Comparison of ENCODE assay signal across 29 cellular contexts in the genomic region with DNA sequence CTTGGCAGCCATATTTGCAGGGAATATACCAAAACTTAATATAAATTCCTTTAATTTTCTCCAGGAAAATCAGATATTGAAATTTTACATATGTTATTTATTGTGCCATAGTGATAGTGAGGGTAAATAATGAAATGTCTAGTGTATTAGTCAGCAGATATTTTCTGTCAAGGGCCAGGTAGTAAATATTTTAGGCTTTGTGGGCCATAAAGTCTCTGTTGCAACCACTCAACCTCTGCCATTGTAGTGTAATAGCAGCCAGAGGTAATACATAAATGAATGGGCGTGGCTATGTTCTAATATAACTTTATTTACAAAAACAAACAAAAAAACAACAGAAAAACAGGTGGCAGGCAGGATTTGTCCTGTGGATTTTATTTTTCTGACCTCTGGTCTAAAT.
"Had no signal": no experiment of that assay in that cellular context is flagged by ENCODE, and none has a peak within 500 bp of the region (broad histone marks: within the 10 kb centered on the region; RNA-seq: fewer than 3 reads in every experiment).

No MANE protein-coding gene starts in this region.

- H3K36me3 Mint-ChIP-seq: activated naive CD4-positive, alpha-beta T cell treated with anti-CD3 and anti-CD28 coated beads, Interleukin-2, amount 50 U/mL, for 24 hours; immature natural killer cell; naive B cell; stimulated activated naive B cell treated with anti-CD40 and anti-IgM and Interleukin-4, amounts not matched to agents 10 μg/mL and 1 μg/mL and 100 μg/mL, for 72 hours had no signal

- DNase-seq: activated CD4-positive, alpha-beta T cell treated with anti-CD3 and anti-CD28 coated beads, Interleukin-2, amount 50 U/mL, for 48 hours; activated CD8-positive, alpha-beta memory T cell treated with anti-CD3 and anti-CD28 coated beads, Interleukin-2, amount 50 U/mL, for 48 hours; adrenal gland; aorta; body of pancreas; dermis blood vessel endothelial cell; effector CD4-positive, alpha-beta T cell; foreskin keratinocyte; heart left ventricle; hypothalamus; immature natural killer cell; kidney; left colon; mammary epithelial cell; naive B cell; occipital lobe; psoas muscle; stimulated activated CD4-positive, alpha-beta T cell treated with anti-CD3 and anti-CD28 coated beads, Interleukin-1b, Interleukin-23, amount 100 ng/mL, for 48 hours; stimulated activated CD4-positive, alpha-beta T cell treated with anti-CD3 and anti-CD28 coated beads, Interleukin-4, amount 100 ng/mL, for 4 hours; stimulated activated CD8-positive, alpha-beta memory T cell treated with anti-CD3 and anti-CD28 coated beads, Interleukin-4, amount 100 ng/mL, for 48 hours; stimulated activated naive B cell treated with anti-CD40 and anti-IgM and Interleukin-4, amounts not matched to agents 10 μg/mL and 1 μg/mL and 100 μg/mL, for 72 hours; trophoblast cell had no signal

- ATAC-seq: activated CD4-positive, CD25-positive, alpha-beta regulatory T cell treated with anti-CD3 and anti-CD28 coated beads, Interleukin-2, amount 50 U/mL, for 24 hours; body of pancreas; foreskin keratinocyte; heart left ventricle; left colon; psoas muscle; stimulated activated naive B cell treated with anti-CD40 and anti-IgM and Interleukin-4, amounts not matched to agents 10 μg/mL and 1 μg/mL and 100 μg/mL, for 72 hours had no signal

- H3K9me3 Mint-ChIP-seq: activated naive CD4-positive, alpha-beta T cell treated with anti-CD3 and anti-CD28 coated beads, Interleukin-2, amount 50 U/mL, for 24 hours; activated T-helper 2 cell treated with anti-CD3 and anti-CD28 coated beads, Interferon-gamma antibody, Interleukin-2, Interleukin-4, amounts not matched to agents 10 μg/mL and 5 μg/mL and 100 μg/mL, durations not matched to agents 14 hours and 24 hours and 36 hours; immature natural killer cell; stimulated activated naive B cell treated with anti-CD40 and anti-IgM and Interleukin-4, amounts not matched to agents 10 μg/mL and 1 μg/mL and 100 μg/mL, for 72 hours had no signal

- H3K4me3 Mint-ChIP-seq: immature natural killer cell; stimulated activated naive B cell treated with anti-CD40 and anti-IgM and Interleukin-4, amounts not matched to agents 10 μg/mL and 1 μg/mL and 100 μg/mL, for 72 hours had no signal

- H3K27me3 Mint-ChIP-seq: activated naive CD4-positive, alpha-beta T cell treated with anti-CD3 and anti-CD28 coated beads, Interleukin-2, amount 50 U/mL, for 24 hours; naive B cell; stimulated activated naive B cell treated with anti-CD40 and anti-IgM and Interleukin-4, amounts not matched to agents 10 μg/mL and 1 μg/mL and 100 μg/mL, for 72 hours had no signal

- H3K27ac ChIP-seq: adrenal gland, body of pancreas, esophagus muscularis mucosa, foreskin keratinocyte, heart left ventricle, parathyroid adenoma, psoas muscle, right atrium auricular region, thoracic aorta had no signal
